ENCODE assay signal across 1 cellular context in the genomic region with DNA sequence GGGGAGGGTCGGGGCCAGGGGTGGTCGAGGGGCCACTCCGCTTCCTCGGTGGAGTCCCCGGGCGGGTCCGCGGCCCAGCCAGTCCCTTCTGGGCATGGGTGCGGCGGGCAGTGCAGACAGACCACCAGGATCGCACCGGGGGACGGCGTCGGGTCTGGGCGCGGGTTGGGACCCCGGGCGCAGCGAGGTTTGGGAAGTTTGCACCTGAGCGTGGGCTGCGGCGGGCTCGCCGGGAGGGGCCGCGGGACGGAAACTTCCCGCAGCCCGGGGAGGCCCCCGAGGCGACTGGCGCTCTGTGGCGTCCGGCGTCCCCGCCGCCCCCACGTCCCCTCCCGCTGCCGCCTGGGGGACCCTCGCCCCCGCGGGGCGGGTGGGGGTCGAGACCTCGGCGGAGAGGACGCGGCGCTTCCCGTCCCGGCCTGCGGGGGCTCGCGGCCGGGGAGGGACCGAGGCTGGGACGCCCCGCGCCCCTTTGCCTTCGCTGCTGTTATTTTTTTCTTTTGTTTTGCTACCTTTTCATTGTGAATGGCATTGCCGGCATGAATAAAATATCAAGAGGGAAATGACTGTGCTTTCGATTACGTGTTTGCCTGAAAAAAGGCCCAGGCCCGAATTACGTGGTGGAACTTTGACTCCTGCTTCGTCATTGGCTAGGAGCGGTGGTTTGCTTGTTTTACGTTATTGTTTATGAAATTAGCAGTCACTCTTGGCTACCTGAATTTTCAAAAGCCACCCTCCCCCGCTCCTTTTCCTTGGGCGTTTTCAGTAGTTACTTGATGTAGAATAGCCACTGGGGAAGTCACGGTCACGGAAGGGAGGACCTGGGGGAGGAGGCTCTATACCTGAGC.
A peak's percentile ranks its signal among the peaks of the same experiment; 100 is the strongest.
TF ChIP-seq lines count a peak whose summit lies in the region.

No MANE protein-coding gene starts in this region.

TF ChIP-seq in HepG2, 621 proteins besides CTCF, POLR2A, EP300 and RAD21 (continued from another document and continues in another):
- TF ChIP-seq, protein P1, sequence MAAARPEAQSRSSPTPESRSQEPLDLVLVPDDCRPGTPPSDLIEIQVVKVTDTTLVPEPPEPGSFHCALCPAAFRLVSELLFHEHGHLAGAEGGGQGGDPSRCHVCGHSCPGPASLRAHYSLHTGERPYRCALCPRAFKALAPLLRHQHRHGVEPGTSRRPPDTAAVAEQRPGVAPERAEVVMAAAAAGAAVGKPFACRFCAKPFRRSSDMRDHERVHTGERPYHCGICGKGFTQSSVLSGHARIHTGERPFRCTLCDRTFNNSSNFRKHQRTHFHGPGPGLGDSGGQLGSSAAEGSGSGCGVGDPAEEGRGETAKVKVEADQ (CRISPR knock-in tag; IDR thresholded peaks at IDR 0.05; ENCODE audit: borderline replicate concordance), result no peak
- TF ChIP-seq, protein P2, sequence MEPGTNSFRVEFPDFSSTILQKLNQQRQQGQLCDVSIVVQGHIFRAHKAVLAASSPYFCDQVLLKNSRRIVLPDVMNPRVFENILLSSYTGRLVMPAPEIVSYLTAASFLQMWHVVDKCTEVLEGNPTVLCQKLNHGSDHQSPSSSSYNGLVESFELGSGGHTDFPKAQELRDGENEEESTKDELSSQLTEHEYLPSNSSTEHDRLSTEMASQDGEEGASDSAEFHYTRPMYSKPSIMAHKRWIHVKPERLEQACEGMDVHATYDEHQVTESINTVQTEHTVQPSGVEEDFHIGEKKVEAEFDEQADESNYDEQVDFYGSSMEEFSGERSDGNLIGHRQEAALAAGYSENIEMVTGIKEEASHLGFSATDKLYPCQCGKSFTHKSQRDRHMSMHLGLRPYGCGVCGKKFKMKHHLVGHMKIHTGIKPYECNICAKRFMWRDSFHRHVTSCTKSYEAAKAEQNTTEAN (CRISPR knock-in tag; conservative IDR thresholded peaks at IDR 0.05), result peak; percentile 64; the same call in 1 of the 2 replicates
- TF ChIP-seq ELF4 (CRISPR knock-in tag; IDR thresholded peaks at IDR 0.05; ENCODE audit: borderline replicate concordance) (0 out of 2 replicates have a peak, but pooled peaks have one; percentile 23), NONO (IDR thresholded peaks at IDR 0.05) (no peak), NONO (CRISPR knock-in tag; conservative IDR thresholded peaks at IDR 0.05) (no peak), MIER2 (CRISPR knock-in tag; IDR thresholded peaks at IDR 0.05) (no peak), ZNF251 (CRISPR knock-in tag; IDR thresholded peaks at IDR 0.05) (no peak), ZNF883 (CRISPR knock-in tag; IDR thresholded peaks at IDR 0.05; ENCODE audit: not compliant biosample characterization) (peak; percentile 4), FOXC1 (CRISPR knock-in tag; IDR thresholded peaks at IDR 0.05; ENCODE audit: borderline replicate concordance) (0 out of 2 replicates have a peak, but pooled peaks have one; percentile 11), POLR2AphosphoS2 (IDR thresholded peaks at IDR 0.05; ENCODE audit: low read depth, low read length) (no peak), U2AF1 (optimal IDR thresholded peaks at IDR 0.05; ENCODE audit: low read depth, low read length) (no peak), GFI1 (CRISPR knock-in tag; IDR thresholded peaks at IDR 0.05; ENCODE audit: borderline replicate concordance) (0 out of 2 replicates have a peak, but pooled peaks have one; percentile 45), ZNF792 (CRISPR knock-in tag; IDR thresholded peaks at IDR 0.05) (no peak), EED (CRISPR knock-in tag; IDR thresholded peaks at IDR 0.05) (no peak), ZNF180 (CRISPR knock-in tag; IDR thresholded peaks at IDR 0.05; ENCODE audit: borderline replicate concordance, low read depth) (no peak), STAG1 (CRISPR knock-in tag; IDR thresholded peaks at IDR 0.05) (no peak), TAF15 (IDR thresholded peaks at IDR 0.05; ENCODE audit: low read depth, low read length, poor library complexity, severe bottlenecking) (no peak)
- TF ChIP-seq, protein P3, sequence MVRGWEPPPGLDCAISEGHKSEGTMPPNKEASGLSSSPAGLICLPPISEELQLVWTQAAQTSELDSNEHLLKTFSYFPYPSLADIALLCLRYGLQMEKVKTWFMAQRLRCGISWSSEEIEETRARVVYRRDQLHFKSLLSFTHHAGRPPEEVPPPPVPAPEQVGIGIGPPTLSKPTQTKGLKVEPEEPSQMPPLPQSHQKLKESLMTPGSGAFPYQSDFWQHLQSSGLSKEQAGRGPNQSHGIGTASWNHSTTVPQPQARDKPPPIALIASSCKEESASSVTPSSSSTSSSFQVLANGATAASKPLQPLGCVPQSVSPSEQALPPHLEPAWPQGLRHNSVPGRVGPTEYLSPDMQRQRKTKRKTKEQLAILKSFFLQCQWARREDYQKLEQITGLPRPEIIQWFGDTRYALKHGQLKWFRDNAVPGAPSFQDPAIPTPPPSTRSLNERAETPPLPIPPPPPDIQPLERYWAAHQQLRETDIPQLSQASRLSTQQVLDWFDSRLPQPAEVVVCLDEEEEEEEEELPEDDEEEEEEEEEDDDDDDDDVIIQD (CRISPR knock-in tag; IDR thresholded peaks at IDR 0.05; ENCODE audit: low read depth), result no peak
- TF ChIP-seq, protein P4, sequence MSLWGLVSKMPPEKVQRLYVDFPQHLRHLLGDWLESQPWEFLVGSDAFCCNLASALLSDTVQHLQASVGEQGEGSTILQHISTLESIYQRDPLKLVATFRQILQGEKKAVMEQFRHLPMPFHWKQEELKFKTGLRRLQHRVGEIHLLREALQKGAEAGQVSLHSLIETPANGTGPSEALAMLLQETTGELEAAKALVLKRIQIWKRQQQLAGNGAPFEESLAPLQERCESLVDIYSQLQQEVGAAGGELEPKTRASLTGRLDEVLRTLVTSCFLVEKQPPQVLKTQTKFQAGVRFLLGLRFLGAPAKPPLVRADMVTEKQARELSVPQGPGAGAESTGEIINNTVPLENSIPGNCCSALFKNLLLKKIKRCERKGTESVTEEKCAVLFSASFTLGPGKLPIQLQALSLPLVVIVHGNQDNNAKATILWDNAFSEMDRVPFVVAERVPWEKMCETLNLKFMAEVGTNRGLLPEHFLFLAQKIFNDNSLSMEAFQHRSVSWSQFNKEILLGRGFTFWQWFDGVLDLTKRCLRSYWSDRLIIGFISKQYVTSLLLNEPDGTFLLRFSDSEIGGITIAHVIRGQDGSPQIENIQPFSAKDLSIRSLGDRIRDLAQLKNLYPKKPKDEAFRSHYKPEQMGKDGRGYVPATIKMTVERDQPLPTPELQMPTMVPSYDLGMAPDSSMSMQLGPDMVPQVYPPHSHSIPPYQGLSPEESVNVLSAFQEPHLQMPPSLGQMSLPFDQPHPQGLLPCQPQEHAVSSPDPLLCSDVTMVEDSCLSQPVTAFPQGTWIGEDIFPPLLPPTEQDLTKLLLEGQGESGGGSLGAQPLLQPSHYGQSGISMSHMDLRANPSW (CRISPR knock-in tag; IDR thresholded peaks at IDR 0.05; ENCODE audit: borderline replicate concordance), result no peak
- TF ChIP-seq, protein P5, sequence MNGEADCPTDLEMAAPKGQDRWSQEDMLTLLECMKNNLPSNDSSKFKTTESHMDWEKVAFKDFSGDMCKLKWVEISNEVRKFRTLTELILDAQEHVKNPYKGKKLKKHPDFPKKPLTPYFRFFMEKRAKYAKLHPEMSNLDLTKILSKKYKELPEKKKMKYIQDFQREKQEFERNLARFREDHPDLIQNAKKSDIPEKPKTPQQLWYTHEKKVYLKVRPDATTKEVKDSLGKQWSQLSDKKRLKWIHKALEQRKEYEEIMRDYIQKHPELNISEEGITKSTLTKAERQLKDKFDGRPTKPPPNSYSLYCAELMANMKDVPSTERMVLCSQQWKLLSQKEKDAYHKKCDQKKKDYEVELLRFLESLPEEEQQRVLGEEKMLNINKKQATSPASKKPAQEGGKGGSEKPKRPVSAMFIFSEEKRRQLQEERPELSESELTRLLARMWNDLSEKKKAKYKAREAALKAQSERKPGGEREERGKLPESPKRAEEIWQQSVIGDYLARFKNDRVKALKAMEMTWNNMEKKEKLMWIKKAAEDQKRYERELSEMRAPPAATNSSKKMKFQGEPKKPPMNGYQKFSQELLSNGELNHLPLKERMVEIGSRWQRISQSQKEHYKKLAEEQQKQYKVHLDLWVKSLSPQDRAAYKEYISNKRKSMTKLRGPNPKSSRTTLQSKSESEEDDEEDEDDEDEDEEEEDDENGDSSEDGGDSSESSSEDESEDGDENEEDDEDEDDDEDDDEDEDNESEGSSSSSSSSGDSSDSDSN (CRISPR knock-in tag; IDR thresholded peaks at IDR 0.05), result peak; percentile 13
- TF ChIP-seq, protein P6, sequence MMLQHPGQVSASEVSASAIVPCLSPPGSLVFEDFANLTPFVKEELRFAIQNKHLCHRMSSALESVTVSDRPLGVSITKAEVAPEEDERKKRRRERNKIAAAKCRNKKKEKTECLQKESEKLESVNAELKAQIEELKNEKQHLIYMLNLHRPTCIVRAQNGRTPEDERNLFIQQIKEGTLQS (CRISPR knock-in tag; IDR thresholded peaks at IDR 0.05), result no peak
- TF ChIP-seq, protein P7, sequence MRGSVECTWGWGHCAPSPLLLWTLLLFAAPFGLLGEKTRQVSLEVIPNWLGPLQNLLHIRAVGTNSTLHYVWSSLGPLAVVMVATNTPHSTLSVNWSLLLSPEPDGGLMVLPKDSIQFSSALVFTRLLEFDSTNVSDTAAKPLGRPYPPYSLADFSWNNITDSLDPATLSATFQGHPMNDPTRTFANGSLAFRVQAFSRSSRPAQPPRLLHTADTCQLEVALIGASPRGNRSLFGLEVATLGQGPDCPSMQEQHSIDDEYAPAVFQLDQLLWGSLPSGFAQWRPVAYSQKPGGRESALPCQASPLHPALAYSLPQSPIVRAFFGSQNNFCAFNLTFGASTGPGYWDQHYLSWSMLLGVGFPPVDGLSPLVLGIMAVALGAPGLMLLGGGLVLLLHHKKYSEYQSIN (CRISPR knock-in tag; IDR thresholded peaks at IDR 0.05; ENCODE audit: borderline replicate concordance), result 0 out of 2 replicates have a peak, but pooled peaks have one; percentile 53
- TF ChIP-seq, protein P8, sequence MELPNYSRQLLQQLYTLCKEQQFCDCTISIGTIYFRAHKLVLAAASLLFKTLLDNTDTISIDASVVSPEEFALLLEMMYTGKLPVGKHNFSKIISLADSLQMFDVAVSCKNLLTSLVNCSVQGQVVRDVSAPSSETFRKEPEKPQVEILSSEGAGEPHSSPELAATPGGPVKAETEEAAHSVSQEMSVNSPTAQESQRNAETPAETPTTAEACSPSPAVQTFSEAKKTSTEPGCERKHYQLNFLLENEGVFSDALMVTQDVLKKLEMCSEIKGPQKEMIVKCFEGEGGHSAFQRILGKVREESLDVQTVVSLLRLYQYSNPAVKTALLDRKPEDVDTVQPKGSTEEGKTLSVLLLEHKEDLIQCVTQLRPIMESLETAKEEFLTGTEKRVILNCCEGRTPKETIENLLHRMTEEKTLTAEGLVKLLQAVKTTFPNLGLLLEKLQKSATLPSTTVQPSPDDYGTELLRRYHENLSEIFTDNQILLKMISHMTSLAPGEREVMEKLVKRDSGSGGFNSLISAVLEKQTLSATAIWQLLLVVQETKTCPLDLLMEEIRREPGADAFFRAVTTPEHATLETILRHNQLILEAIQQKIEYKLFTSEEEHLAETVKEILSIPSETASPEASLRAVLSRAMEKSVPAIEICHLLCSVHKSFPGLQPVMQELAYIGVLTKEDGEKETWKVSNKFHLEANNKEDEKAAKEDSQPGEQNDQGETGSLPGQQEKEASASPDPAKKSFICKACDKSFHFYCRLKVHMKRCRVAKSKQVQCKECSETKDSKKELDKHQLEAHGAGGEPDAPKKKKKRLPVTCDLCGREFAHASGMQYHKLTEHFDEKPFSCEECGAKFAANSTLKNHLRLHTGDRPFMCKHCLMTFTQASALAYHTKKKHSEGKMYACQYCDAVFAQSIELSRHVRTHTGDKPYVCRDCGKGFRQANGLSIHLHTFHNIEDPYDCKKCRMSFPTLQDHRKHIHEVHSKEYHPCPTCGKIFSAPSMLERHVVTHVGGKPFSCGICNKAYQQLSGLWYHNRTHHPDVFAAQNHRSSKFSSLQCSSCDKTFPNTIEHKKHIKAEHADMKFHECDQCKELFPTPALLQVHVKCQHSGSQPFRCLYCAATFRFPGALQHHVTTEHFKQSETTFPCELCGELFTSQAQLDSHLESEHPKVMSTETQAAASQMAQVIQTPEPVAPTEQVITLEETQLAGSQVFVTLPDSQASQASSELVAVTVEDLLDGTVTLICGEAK (IDR thresholded peaks at IDR 0.05), result no peak
- TF ChIP-seq, protein P8 (CRISPR knock-in tag; IDR thresholded peaks at IDR 0.05), result peak; percentile 45; the same call in 1 of the 2 replicates
- TF ChIP-seq, protein P9, sequence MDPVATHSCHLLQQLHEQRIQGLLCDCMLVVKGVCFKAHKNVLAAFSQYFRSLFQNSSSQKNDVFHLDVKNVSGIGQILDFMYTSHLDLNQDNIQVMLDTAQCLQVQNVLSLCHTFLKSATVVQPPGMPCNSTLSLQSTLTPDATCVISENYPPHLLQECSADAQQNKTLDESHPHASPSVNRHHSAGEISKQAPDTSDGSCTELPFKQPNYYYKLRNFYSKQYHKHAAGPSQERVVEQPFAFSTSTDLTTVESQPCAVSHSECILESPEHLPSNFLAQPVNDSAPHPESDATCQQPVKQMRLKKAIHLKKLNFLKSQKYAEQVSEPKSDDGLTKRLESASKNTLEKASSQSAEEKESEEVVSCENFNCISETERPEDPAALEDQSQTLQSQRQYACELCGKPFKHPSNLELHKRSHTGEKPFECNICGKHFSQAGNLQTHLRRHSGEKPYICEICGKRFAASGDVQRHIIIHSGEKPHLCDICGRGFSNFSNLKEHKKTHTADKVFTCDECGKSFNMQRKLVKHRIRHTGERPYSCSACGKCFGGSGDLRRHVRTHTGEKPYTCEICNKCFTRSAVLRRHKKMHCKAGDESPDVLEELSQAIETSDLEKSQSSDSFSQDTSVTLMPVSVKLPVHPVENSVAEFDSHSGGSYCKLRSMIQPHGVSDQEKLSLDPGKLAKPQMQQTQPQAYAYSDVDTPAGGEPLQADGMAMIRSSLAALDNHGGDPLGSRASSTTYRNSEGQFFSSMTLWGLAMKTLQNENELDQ (CRISPR knock-in tag; IDR thresholded peaks at IDR 0.05; ENCODE audit: borderline replicate concordance), result no peak
